Comparison of ENCODE assay signal across 1 cellular context in genomic region chr16:81446318-81447275, GRCh38.
A peak's percentile ranks its signal among the peaks of the same experiment; 100 is the strongest.
TF ChIP-seq lines count a peak whose summit lies in the region.

No MANE protein-coding gene starts in this region.

TF ChIP-seq in HepG2, 621 proteins besides CTCF, POLR2A, EP300 and RAD21 (continued from another document and continues in another):
- no peak for TF ChIP-seq NFE2L2 (IDR thresholded peaks at IDR 0.05; ENCODE audit: low read length)
- TF ChIP-seq ZNF12 (CRISPR knock-in tag; IDR thresholded peaks at IDR 0.05): no peak
- peak; percentile 41; the same call in 1 of the 2 replicates for TF ChIP-seq ARID5B (CRISPR knock-in tag; IDR thresholded peaks at IDR 0.05)
- no peak for TF ChIP-seq FOXP1 (IDR thresholded peaks at IDR 0.05)
- peak; percentile 13; the same call in 1 of the 2 replicates for TF ChIP-seq FOXP1 (CRISPR knock-in tag; IDR thresholded peaks at IDR 0.05)
- no peak for TF ChIP-seq ZNF883 (CRISPR knock-in tag; IDR thresholded peaks at IDR 0.05; ENCODE audit: not compliant biosample characterization)
- no peak for TF ChIP-seq ZNF784 (CRISPR knock-in tag; IDR thresholded peaks at IDR 0.05; ENCODE audit: borderline replicate concordance)
- TF ChIP-seq SATB2 (CRISPR knock-in tag; IDR thresholded peaks at IDR 0.05): no peak
- no peak for TF ChIP-seq NFE2L1 (CRISPR knock-in tag; IDR thresholded peaks at IDR 0.05; ENCODE audit: borderline replicate concordance)
- TF ChIP-seq SOX6 (IDR thresholded peaks at IDR 0.05): no peak
- TF ChIP-seq SOX6 (CRISPR knock-in tag; IDR thresholded peaks at IDR 0.05): no peak
- no peak for TF ChIP-seq ZNF484 (CRISPR knock-in tag; IDR thresholded peaks at IDR 0.05; ENCODE audit: borderline replicate concordance, low read depth)
- TF ChIP-seq CCAR2 (optimal IDR thresholded peaks at IDR 0.05; ENCODE audit: low read depth, low read length): no peak
- no peak for TF ChIP-seq ZNF619 (CRISPR knock-in tag; IDR thresholded peaks at IDR 0.05)
- no peak for TF ChIP-seq ZNF136 (CRISPR knock-in tag; IDR thresholded peaks at IDR 0.05; ENCODE audit: low read depth)
- peak; percentile 43; the same call in 1 of the 2 replicates for TF ChIP-seq ZNF788 (CRISPR knock-in tag; IDR thresholded peaks at IDR 0.05; ENCODE audit: borderline replicate concordance)
- no peak for TF ChIP-seq ETS1 (CRISPR knock-in tag; IDR thresholded peaks at IDR 0.05)
- TF ChIP-seq ZNF326 (CRISPR knock-in tag; IDR thresholded peaks at IDR 0.05; ENCODE audit: borderline replicate concordance): no peak
- TF ChIP-seq ETV5 (CRISPR knock-in tag; IDR thresholded peaks at IDR 0.05; ENCODE audit: borderline replicate concordance): no peak; the same call in 1 of the 2 replicates
- TF ChIP-seq GMEB2 (CRISPR knock-in tag; IDR thresholded peaks at IDR 0.05; ENCODE audit: low read depth): no peak
- no peak for TF ChIP-seq ZNF317 (CRISPR knock-in tag; IDR thresholded peaks at IDR 0.05)
- TF ChIP-seq GABPB1 (CRISPR knock-in tag; IDR thresholded peaks at IDR 0.05): 0 out of 2 replicates have a peak, but pooled peaks have one; percentile 17
- TF ChIP-seq CENPBD1 (CRISPR knock-in tag; IDR thresholded peaks at IDR 0.05; ENCODE audit: borderline replicate concordance, low read depth): no peak
- TF ChIP-seq ZBTB49 (CRISPR knock-in tag; IDR thresholded peaks at IDR 0.05; ENCODE audit: borderline replicate concordance): no peak; the same call in 1 of the 2 replicates
- no peak for TF ChIP-seq ZNF331 (CRISPR knock-in tag; IDR thresholded peaks at IDR 0.05)
- TF ChIP-seq PATZ1 (CRISPR knock-in tag; IDR thresholded peaks at IDR 0.05): peak; percentile 91
- no peak for TF ChIP-seq NRL (CRISPR knock-in tag; IDR thresholded peaks at IDR 0.05; ENCODE audit: borderline replicate concordance)
- no peak for TF ChIP-seq EZH2 (conservative IDR thresholded peaks at IDR 0.05; ENCODE audit: low read depth, low read length)
- TF ChIP-seq ZSCAN9 (CRISPR knock-in tag; IDR thresholded peaks at IDR 0.05; ENCODE audit: borderline replicate concordance): no peak
- TF ChIP-seq ZFP36 (IDR thresholded peaks at IDR 0.05; ENCODE audit: borderline replicate concordance, low read depth, low read length, partially characterized antibody): no peak
- no peak for TF ChIP-seq PCBP2 (optimal IDR thresholded peaks at IDR 0.05; ENCODE audit: low read depth, low read length, poor library complexity, severe bottlenecking)
- TF ChIP-seq ZNF333 (CRISPR knock-in tag; IDR thresholded peaks at IDR 0.05; ENCODE audit: borderline replicate concordance): no peak
- TF ChIP-seq, protein P1, sequence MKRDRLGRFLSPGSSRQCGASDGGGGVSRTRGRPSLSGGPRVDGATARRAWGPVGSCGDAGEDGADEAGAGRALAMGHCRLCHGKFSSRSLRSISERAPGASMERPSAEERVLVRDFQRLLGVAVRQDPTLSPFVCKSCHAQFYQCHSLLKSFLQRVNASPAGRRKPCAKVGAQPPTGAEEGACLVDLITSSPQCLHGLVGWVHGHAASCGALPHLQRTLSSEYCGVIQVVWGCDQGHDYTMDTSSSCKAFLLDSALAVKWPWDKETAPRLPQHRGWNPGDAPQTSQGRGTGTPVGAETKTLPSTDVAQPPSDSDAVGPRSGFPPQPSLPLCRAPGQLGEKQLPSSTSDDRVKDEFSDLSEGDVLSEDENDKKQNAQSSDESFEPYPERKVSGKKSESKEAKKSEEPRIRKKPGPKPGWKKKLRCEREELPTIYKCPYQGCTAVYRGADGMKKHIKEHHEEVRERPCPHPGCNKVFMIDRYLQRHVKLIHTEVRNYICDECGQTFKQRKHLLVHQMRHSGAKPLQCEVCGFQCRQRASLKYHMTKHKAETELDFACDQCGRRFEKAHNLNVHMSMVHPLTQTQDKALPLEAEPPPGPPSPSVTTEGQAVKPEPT (CRISPR knock-in tag; IDR thresholded peaks at IDR 0.05; ENCODE audit: low read depth): no peak
- no peak for TF ChIP-seq ZNF30 (CRISPR knock-in tag; IDR thresholded peaks at IDR 0.05)
- no peak for TF ChIP-seq HNRNPK (IDR thresholded peaks at IDR 0.05; ENCODE audit: low read depth, low read length, poor library complexity, severe bottlenecking)
- no peak for TF ChIP-seq HOXA9 (CRISPR knock-in tag; IDR thresholded peaks at IDR 0.05; ENCODE audit: borderline replicate concordance)
- TF ChIP-seq ZBTB38 (CRISPR knock-in tag; IDR thresholded peaks at IDR 0.05): no peak
- TF ChIP-seq, protein P2, sequence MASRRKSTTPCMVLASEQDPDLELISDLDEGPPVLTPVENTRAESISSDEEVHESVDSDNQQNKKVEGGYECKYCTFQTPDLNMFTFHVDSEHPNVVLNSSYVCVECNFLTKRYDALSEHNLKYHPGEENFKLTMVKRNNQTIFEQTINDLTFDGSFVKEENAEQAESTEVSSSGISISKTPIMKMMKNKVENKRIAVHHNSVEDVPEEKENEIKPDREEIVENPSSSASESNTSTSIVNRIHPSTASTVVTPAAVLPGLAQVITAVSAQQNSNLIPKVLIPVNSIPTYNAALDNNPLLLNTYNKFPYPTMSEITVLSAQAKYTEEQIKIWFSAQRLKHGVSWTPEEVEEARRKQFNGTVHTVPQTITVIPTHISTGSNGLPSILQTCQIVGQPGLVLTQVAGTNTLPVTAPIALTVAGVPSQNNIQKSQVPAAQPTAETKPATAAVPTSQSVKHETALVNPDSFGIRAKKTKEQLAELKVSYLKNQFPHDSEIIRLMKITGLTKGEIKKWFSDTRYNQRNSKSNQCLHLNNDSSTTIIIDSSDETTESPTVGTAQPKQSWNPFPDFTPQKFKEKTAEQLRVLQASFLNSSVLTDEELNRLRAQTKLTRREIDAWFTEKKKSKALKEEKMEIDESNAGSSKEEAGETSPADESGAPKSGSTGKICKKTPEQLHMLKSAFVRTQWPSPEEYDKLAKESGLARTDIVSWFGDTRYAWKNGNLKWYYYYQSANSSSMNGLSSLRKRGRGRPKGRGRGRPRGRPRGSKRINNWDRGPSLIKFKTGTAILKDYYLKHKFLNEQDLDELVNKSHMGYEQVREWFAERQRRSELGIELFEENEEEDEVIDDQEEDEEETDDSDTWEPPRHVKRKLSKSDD (CRISPR knock-in tag; IDR thresholded peaks at IDR 0.05; ENCODE audit: low read depth): no peak
- TF ChIP-seq ZNF562 (CRISPR knock-in tag; IDR thresholded peaks at IDR 0.05; ENCODE audit: borderline replicate concordance): no peak
- TF ChIP-seq, protein P3, sequence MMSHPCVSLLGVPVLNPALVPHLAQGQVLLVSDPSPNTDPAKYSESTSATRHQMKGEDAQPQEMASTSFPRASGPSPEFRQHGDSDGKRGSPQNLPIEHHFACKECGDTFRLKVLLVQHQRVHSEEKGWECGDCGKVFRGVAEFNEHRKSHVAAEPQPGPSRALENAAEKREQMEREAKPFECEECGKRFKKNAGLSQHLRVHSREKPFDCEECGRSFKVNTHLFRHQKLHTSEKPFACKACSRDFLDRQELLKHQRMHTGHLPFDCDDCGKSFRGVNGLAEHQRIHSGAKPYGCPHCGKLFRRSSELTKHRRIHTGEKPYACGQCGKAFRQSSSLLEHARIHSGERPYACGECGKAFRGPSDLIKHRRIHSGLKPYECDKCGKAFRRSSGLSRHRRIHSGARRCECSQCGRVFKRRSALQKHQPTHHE (CRISPR knock-in tag; IDR thresholded peaks at IDR 0.05; ENCODE audit: borderline replicate concordance): 0 out of 2 replicates have a peak, but pooled peaks have one; percentile 37
- peak; percentile 20; the same call in 1 of the 2 replicates for TF ChIP-seq YEATS2 (CRISPR knock-in tag; IDR thresholded peaks at IDR 0.05; ENCODE audit: borderline replicate concordance)
- no peak for TF ChIP-seq ZNF569 (CRISPR knock-in tag; IDR thresholded peaks at IDR 0.05; ENCODE audit: borderline replicate concordance)
- no peak for TF ChIP-seq ZNF576 (CRISPR knock-in tag; IDR thresholded peaks at IDR 0.05)
- TF ChIP-seq KMT2A (CRISPR knock-in tag; IDR thresholded peaks at IDR 0.05): peak; percentile 68
- peak; percentile 38; the same call in 1 of the 2 replicates for TF ChIP-seq FOXO1 (CRISPR knock-in tag; IDR thresholded peaks at IDR 0.05)
- TF ChIP-seq CBX2 (IDR thresholded peaks at IDR 0.05; ENCODE audit: low read depth, low read length): no peak
- no peak for TF ChIP-seq CBX2 (CRISPR knock-in tag; IDR thresholded peaks at IDR 0.05; ENCODE audit: low read depth)
